ENCODE assay signal across 8 cellular contexts in the genomic region with DNA sequence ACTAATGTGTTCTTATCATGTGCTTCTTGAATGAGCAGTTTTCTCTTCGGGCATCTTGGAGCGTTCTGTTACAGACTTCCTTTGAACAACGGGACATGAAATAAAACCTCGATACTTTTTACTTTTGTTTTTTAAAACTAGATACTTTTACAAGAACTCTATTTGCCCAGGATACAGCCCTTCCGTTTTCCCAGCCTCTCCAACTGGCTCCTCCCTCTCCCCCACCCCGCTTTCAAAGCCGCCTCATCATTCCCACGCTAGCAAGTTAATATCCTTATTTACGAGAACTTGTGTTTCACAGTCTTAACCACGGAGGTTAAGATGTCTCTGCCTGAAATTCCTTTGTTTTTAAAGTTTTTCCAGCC. TPM values are rescaled to one million over a fixed set of nuclear protein-coding genes. Genes with fewer than 3 reads are reported as not detected.
DNase-seq lines count a peak whose midpoint lies in the region; ATAC-seq and TF ChIP-seq lines count a peak whose summit lies in the region.

No MANE protein-coding gene starts in this region.

- intact Hi-C loops in mucosa of descending colon (cut with DNase I, micrococcal nuclease): no loop called here

- ATAC-seq in GM19372 (IDR thresholded peaks at IDR 0.05; ENCODE audit: low read depth, unreplicated experiment) (peak; percentile 14), HG03521 (IDR thresholded peaks at IDR 0.05; ENCODE audit: unreplicated experiment) (peak; percentile 4), SK-N-SH treated with all-trans-retinoic acid at 6 μM for 48 hours (peak; percentile 81), mucosa of descending colon (peak; percentile 31)

- POLR2A ChIA-PET in CD8-positive, alpha-beta memory T cell (lab: Charles Lee): interaction anchor here (1.5 kb wide), 1 partner anchor 14 kb away, joined by 3 read pairs; no protein-coding TSS in a partner anchor

- H3K4me1 ChIP-seq in CD8-positive, alpha-beta memory T cell (ENCODE audit: insufficient read depth, low read length): peaks cover 7% of the 10 kb centered on the region
- H3K4me1 ChIP-seq in endocrine pancreas (ENCODE audit: control insufficient read depth, insufficient read depth, low read length): no peaks in the 10 kb centered on the region
- peaks cover 4% of the 10 kb centered on the region for H3K4me1 ChIP-seq in mucosa of descending colon (ENCODE audit: low read depth)

- H3K4me3 ChIP-seq in CD8-positive, alpha-beta memory T cell (ENCODE audit: low read length): peak overlapping the region; percentile 55
- H3K4me3 ChIP-seq in endocrine pancreas (ENCODE audit: control insufficient read depth, insufficient read depth, low read length) (peak overlapping the region; percentile 90), mucosa of descending colon (peak overlapping the region; percentile 54)

- H3K36me3 Mint-ChIP-seq in CD8-positive, alpha-beta memory T cell: peaks cover 0 to 2% (median 0%) of the 10 kb centered on the region in 3 donors

- no peak for TF ChIP-seq CTCF in mucosa of descending colon (IDR thresholded peaks at IDR 0.05)

- no peak overlapping the region for H3K9ac ChIP-seq in endocrine pancreas (ENCODE audit: control insufficient read depth, insufficient read depth, low read length)

- H3K27me3 Mint-ChIP-seq in CD8-positive, alpha-beta memory T cell: peaks cover 12 to 33% of the 10 kb centered on the region in 2 donors

- peak overlapping the region; percentile 80 to 95 (median 90) for H3K4me3 Mint-ChIP-seq in CD8-positive, alpha-beta memory T cell

- H3K4me1 Mint-ChIP-seq in CD8-positive, alpha-beta memory T cell: peaks cover 7 to 13% (median 8%) of the 10 kb centered on the region in 3 donors

- no peaks in the 10 kb centered on the region for H3K9me3 Mint-ChIP-seq in CD8-positive, alpha-beta memory T cell

- CTCF ChIA-PET in CD8-positive, alpha-beta memory T cell (lab: Charles Lee): interaction anchor here (1.0 to 1.5 kb wide), 2 partner anchors 14 to 146 kb away, joined by 3 to 7 read pairs; no protein-coding TSS in a partner anchor

- H3K9me3 ChIP-seq in CD8-positive, alpha-beta memory T cell (ENCODE audit: low read length): no peaks in the 10 kb centered on the region
- H3K9me3 ChIP-seq in endocrine pancreas (ENCODE audit: control insufficient read depth, low read length) (no peaks in the 10 kb centered on the region), mucosa of descending colon (no peaks in the 10 kb centered on the region)

- no peak for DNase-seq in CD8-positive, alpha-beta memory T cell
- no peak for DNase-seq in mucosa of descending colon
- no peak for DNase-seq in erythroblast (lab: John Stamatoyannopoulos, UW)
- no peak for DNase-seq in germinal center (ENCODE audit: low spot score)

- TF ChIP-seq POLR2A in erythroblast (IDR thresholded peaks at IDR 0.05; ENCODE audit: low read length): no peak

- no peak overlapping the region for H3K27ac ChIP-seq in CD8-positive, alpha-beta memory T cell (ENCODE audit: low read depth, low read length)

- no peaks in the 10 kb centered on the region for H3K27me3 ChIP-seq in CD8-positive, alpha-beta memory T cell (ENCODE audit: insufficient read depth, low read length, poor library complexity, severe bottlenecking)
- H3K27me3 ChIP-seq in endocrine pancreas (ENCODE audit: control insufficient read depth, insufficient read depth, low read length): no peaks in the 10 kb centered on the region

- H3K36me3 ChIP-seq in CD8-positive, alpha-beta memory T cell (ENCODE audit: insufficient read depth, low read length): no peaks in the 10 kb centered on the region
- H3K36me3 ChIP-seq in endocrine pancreas (ENCODE audit: control insufficient read depth, insufficient read depth, low read length) (no peaks in the 10 kb centered on the region), mucosa of descending colon (ENCODE audit: low read depth) (no peaks in the 10 kb centered on the region)

- peak overlapping the region; percentile 4 to 94 (median 83) for H3K27ac Mint-ChIP-seq in CD8-positive, alpha-beta memory T cell

TF ChIP-seq in SK-N-SH treated with all-trans-retinoic acid at 6 μM for 48 hours, 23 proteins besides CTCF, POLR2A, EP300 and RAD21:
- TF ChIP-seq, protein P1, sequence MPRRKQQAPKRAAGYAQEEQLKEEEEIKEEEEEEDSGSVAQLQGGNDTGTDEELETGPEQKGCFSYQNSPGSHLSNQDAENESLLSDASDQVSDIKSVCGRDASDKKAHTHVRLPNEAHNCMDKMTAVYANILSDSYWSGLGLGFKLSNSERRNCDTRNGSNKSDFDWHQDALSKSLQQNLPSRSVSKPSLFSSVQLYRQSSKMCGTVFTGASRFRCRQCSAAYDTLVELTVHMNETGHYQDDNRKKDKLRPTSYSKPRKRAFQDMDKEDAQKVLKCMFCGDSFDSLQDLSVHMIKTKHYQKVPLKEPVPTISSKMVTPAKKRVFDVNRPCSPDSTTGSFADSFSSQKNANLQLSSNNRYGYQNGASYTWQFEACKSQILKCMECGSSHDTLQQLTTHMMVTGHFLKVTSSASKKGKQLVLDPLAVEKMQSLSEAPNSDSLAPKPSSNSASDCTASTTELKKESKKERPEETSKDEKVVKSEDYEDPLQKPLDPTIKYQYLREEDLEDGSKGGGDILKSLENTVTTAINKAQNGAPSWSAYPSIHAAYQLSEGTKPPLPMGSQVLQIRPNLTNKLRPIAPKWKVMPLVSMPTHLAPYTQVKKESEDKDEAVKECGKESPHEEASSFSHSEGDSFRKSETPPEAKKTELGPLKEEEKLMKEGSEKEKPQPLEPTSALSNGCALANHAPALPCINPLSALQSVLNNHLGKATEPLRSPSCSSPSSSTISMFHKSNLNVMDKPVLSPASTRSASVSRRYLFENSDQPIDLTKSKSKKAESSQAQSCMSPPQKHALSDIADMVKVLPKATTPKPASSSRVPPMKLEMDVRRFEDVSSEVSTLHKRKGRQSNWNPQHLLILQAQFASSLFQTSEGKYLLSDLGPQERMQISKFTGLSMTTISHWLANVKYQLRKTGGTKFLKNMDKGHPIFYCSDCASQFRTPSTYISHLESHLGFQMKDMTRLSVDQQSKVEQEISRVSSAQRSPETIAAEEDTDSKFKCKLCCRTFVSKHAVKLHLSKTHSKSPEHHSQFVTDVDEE (CRISPR knock-in tag; IDR thresholded peaks at IDR 0.05): no peak
- no peak for TF ChIP-seq ZFP3 (CRISPR knock-in tag; IDR thresholded peaks at IDR 0.05)
- TF ChIP-seq, protein P2, sequence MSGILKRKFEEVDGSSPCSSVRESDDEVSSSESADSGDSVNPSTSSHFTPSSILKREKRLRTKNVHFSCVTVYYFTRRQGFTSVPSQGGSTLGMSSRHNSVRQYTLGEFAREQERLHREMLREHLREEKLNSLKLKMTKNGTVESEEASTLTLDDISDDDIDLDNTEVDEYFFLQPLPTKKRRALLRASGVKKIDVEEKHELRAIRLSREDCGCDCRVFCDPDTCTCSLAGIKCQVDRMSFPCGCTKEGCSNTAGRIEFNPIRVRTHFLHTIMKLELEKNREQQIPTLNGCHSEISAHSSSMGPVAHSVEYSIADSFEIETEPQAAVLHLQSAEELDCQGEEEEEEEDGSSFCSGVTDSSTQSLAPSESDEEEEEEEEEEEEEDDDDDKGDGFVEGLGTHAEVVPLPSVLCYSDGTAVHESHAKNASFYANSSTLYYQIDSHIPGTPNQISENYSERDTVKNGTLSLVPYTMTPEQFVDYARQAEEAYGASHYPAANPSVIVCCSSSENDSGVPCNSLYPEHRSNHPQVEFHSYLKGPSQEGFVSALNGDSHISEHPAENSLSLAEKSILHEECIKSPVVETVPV (CRISPR knock-in tag; IDR thresholded peaks at IDR 0.05): no peak
- no peak for TF ChIP-seq GLIS3 (CRISPR knock-in tag; IDR thresholded peaks at IDR 0.05)
TF ChIP-seq in SK-N-SH treated with all-trans-retinoic acid at 6 μM for 48 hours: peak in this region for 0.

RNA-seq across cellular contexts. Expression of gene CFAP206, which starts 0.3 kb away (rescaled TPM):
- not detected for total RNA-seq in CD8-positive, alpha-beta memory T cell
- polyA plus RNA-seq in CD8-positive, alpha-beta memory T cell: not detected
- under 1 TPM in 1 of 3 donors, not detected in 2; 0.32 TPM for total RNA-seq in mucosa of descending colon

Comparison
In these comparisons a context has a peak if more than half of its experiments do, and no peak if none do; other contexts are left out.
1. ATAC-seq: peak in every context shown above with its lines; median percentile 81 in SK-N-SH treated with all-trans-retinoic acid at 6 μM for 48 hours; 31 in mucosa of descending colon; 14 in GM19372; 4 in HG03521.